In genomic region chr13:50842711-50843255, GRCh38 we compare ENCODE assay signal across 15 cellular contexts. TPM values are rescaled to one million over a fixed set of nuclear protein-coding genes. Genes with fewer than 3 reads are reported as not detected.
DNase-seq lines count a peak whose midpoint lies in the region; ATAC-seq, FAIRE-seq and TF ChIP-seq lines count a peak whose summit lies in the region.
"Had no signal": no experiment of that assay in that cellular context is flagged by ENCODE, and none has a peak within 500 bp of the region (broad histone marks: within the 10 kb centered on the region; RNA-seq: fewer than 3 reads in every experiment).

No MANE protein-coding gene starts in this region.

- ATAC-seq in effector memory CD8-positive, alpha-beta T cell (replicated peaks), result no peak
- ATAC-seq in GM18505 (IDR thresholded peaks at IDR 0.05; ENCODE audit: unreplicated experiment), result no peak
- ATAC-seq: mucosa of descending colon had no signal

- no peaks in the 10 kb centered on the region for H4K20me1 ChIP-seq in astrocyte (ENCODE audit: insufficient read depth, low read length)
- no peaks in the 10 kb centered on the region for H4K20me1 ChIP-seq in smooth muscle cell (ENCODE audit: low read depth)

- H3K4me1 ChIP-seq in HUES64 (ENCODE audit: insufficient read depth, low read length) (peaks cover 12% of the 10 kb centered on the region), astrocyte (ENCODE audit: insufficient read depth, low read length) (peaks cover 9% of the 10 kb centered on the region), smooth muscle cell (ENCODE audit: low read depth) (peaks cover 10% of the 10 kb centered on the region)

- H3K27me3 Mint-ChIP-seq in astrocyte (ENCODE audit: low read depth, unreplicated experiment), result peaks cover 29% of the 10 kb centered on the region
- peaks cover 6 to 24% of the 10 kb centered on the region in 2 donors for H3K27me3 Mint-ChIP-seq in effector memory CD8-positive, alpha-beta T cell
- H3K27me3 Mint-ChIP-seq: central memory CD8-positive, alpha-beta T cell had no signal

- no peaks in the 10 kb centered on the region for H3K36me3 ChIP-seq in HUES64 (ENCODE audit: insufficient read depth, low read length)
- H3K36me3 ChIP-seq in astrocyte (ENCODE audit: insufficient read depth, low read length), result no peaks in the 10 kb centered on the region
- H3K36me3 ChIP-seq in smooth muscle cell (ENCODE audit: low read depth), result no peaks in the 10 kb centered on the region

- TF ChIP-seq POLR2A in GM18505 (IDR thresholded peaks at IDR 0.05; ENCODE audit: borderline replicate concordance, extremely low read depth, insufficient read depth, insufficient read length), result no peak

- H3K79me2 ChIP-seq in astrocyte (ENCODE audit: insufficient read depth, low read length) (no peaks in the 10 kb centered on the region), smooth muscle cell (ENCODE audit: low read depth) (no peaks in the 10 kb centered on the region)

- H3K27ac ChIP-seq in HUES64 (ENCODE audit: low read depth, low read length), result no peak overlapping the region
- no peak overlapping the region for H3K27ac ChIP-seq in astrocyte (ENCODE audit: low read depth, low read length)
- no peak overlapping the region for H3K27ac ChIP-seq in smooth muscle cell (ENCODE audit: low read depth)

- H3K4me1 Mint-ChIP-seq in astrocyte (ENCODE audit: low read depth, unreplicated experiment), result peaks cover 18% of the 10 kb centered on the region
- H3K4me1 Mint-ChIP-seq in effector memory CD8-positive, alpha-beta T cell (ENCODE audit: low read depth in 2 of 2), result peaks cover 6 to 10% of the 10 kb centered on the region in 2 donors

- H3K27me3 ChIP-seq in HUES64 (ENCODE audit: insufficient read depth, low read length) (peaks cover 43% of the 10 kb centered on the region), astrocyte (ENCODE audit: insufficient read depth, low read length) (peaks cover 5% of the 10 kb centered on the region), smooth muscle cell (ENCODE audit: low read depth) (peaks cover 72% of the 10 kb centered on the region)

- WGBS in HUES64, result 26% methylated on average over 13 of the region's 13 CpGs
- WGBS in smooth muscle cell (ENCODE audit: low lambda C conversion rate), result 28% methylated on average over 13 of the region's 13 CpGs

- FAIRE-seq in astrocyte (lab: Jason Lieb, UNC), result no peak
- FAIRE-seq: D721Med had no signal

- H3K4me3 ChIP-seq in HUES64 (ENCODE audit: low read length) (peak overlapping the region; percentile 58), astrocyte (ENCODE audit: insufficient read depth, low read depth, low read length) (peak overlapping the region; percentile 40), smooth muscle cell (peak overlapping the region; percentile 48)
- H3K4me3 ChIP-seq: mucosa of descending colon had no signal

- no peak for TF ChIP-seq CTCF in astrocyte (IDR thresholded peaks at IDR 0.05; ENCODE audit: insufficient read depth, low read depth, low read length)
- no peak for TF ChIP-seq CTCF in smooth muscle cell (IDR thresholded peaks at IDR 0.05; ENCODE audit: borderline replicate concordance, insufficient read depth, poor library complexity, severe bottlenecking)

- H3K36me3 Mint-ChIP-seq in astrocyte (ENCODE audit: low read depth, unreplicated experiment), result no peaks in the 10 kb centered on the region
- H3K36me3 Mint-ChIP-seq in effector memory CD8-positive, alpha-beta T cell (ENCODE audit: insufficient read depth), result no peaks in the 10 kb centered on the region

- DNase-seq in astrocyte (ENCODE audit: low read depth), result no peak
- peak; percentile 47 for DNase-seq in left kidney (ENCODE audit: low read depth, low spot score)
- DNase-seq in smooth muscle cell (lab: John Stamatoyannopoulos, UW; ENCODE audit: unreplicated experiment), result no peak
- DNase-seq in activated gamma-delta T cell (lab: John Stamatoyannopoulos, UW), result no peak
- no peak for DNase-seq in KG1 (lab: John Stamatoyannopoulos, UW)
- DNase-seq in effector memory CD8-positive, alpha-beta T cell, result no peak
- DNase-seq: foreskin melanocyte; mucosa of descending colon; NCI-H2029; stimulated activated CD4-positive, alpha-beta T cell treated with anti-CD3 and anti-CD28 coated beads, Interleukin-15, amount 100 ng/mL, for 24 hours had no signal

- H3K9ac ChIP-seq in HUES64 (ENCODE audit: low read depth, low read length), result peak overlapping the region; percentile 63
- no peak overlapping the region for H3K9ac ChIP-seq in astrocyte (ENCODE audit: low read length)
- H3K9ac ChIP-seq in smooth muscle cell (ENCODE audit: low read depth), result no peak overlapping the region

- no peaks in the 10 kb centered on the region for H3F3A ChIP-seq in smooth muscle cell (ENCODE audit: low read depth)

- H2AFZ ChIP-seq in astrocyte (ENCODE audit: low read depth, low read length) (peak overlapping the region; percentile 83), smooth muscle cell (ENCODE audit: low read depth) (no peak overlapping the region)

- H3K4me3 Mint-ChIP-seq in astrocyte (ENCODE audit: unreplicated experiment), result peak overlapping the region; percentile 70
- H3K4me3 Mint-ChIP-seq in effector memory CD8-positive, alpha-beta T cell, result no peak overlapping the region
- H3K4me3 Mint-ChIP-seq: central memory CD8-positive, alpha-beta T cell had no signal

- peak overlapping the region; percentile 88 for H3K4me2 ChIP-seq in astrocyte (ENCODE audit: low read length)
- peak overlapping the region; percentile 86 for H3K4me2 ChIP-seq in smooth muscle cell

- H3K9me3 Mint-ChIP-seq in astrocyte (ENCODE audit: unreplicated experiment), result no peaks in the 10 kb centered on the region
- H3K9me3 Mint-ChIP-seq in effector memory CD8-positive, alpha-beta T cell, result no peaks in the 10 kb centered on the region
- H3K9me3 Mint-ChIP-seq: central memory CD8-positive, alpha-beta T cell had no signal

- H3K9me3 ChIP-seq in HUES64 (ENCODE audit: insufficient read depth, low read depth, low read length) (no peaks in the 10 kb centered on the region), astrocyte (ENCODE audit: insufficient read depth, low read depth, low read length) (no peaks in the 10 kb centered on the region), smooth muscle cell (replicated peaks; ENCODE audit: low read depth) (no peaks in the 10 kb centered on the region)
- H3K9me3 ChIP-seq: mucosa of descending colon had no signal

- peak overlapping the region; percentile 55 for H3K27ac Mint-ChIP-seq in astrocyte (ENCODE audit: unreplicated experiment)
- no peak overlapping the region for H3K27ac Mint-ChIP-seq in effector memory CD8-positive, alpha-beta T cell

RNA-seq across cellular contexts. Expression of gene DLEU7, which starts 0.7 kb away (rescaled TPM):
- 4.5 TPM for polyA plus RNA-seq in HUES64 (2013, experiment 1 of 2)
- polyA plus RNA-seq in HUES64 (2013, experiment 2 of 2), result 4.2 TPM
- total RNA-seq in astrocyte (0.43 and 0.57 TPM in 2 replicates), smooth muscle cell (1.8 TPM in 1 of 2 replicates, not detected in the other)
- polyA plus RNA-seq in smooth muscle cell, result not detected in 2 replicates
- total RNA-seq: HT-29 had no signal
